In genomic region chr1:225631041-225631663, GRCh38 we compare ENCODE assay signal across 25 cellular contexts. TPM values are rescaled to one million over a fixed set of nuclear protein-coding genes. Genes with fewer than 3 reads are reported as not detected.
DNase-seq lines count a peak whose midpoint lies in the region; ATAC-seq, FAIRE-seq and TF ChIP-seq lines count a peak whose summit lies in the region.
"Had no signal": no experiment of that assay in that cellular context is flagged by ENCODE, and none has a peak within 500 bp of the region (broad histone marks: within the 10 kb centered on the region; RNA-seq: fewer than 3 reads in every experiment).

No MANE protein-coding gene starts in this region.

- no peak for FAIRE-seq in small intestine (lab: Jason Lieb, UNC)

- DNase-seq in NCI-H82 (lab: John Stamatoyannopoulos, UW) (peak; percentile 48), NCI-H82 treated with DMSO at 0.1 percent for 48 hours (lab: John Stamatoyannopoulos, UW; ENCODE audit: unreplicated experiment) (no peak), SK-N-MC (ENCODE audit: low read depth, low spot score) (no peak), glomerular visceral epithelial cell (ENCODE audit: extremely low spot score) (peak; percentile 24), small intestine (peak; percentile 38), NCI-H2196 (lab: John Stamatoyannopoulos, UW; ENCODE audit: unreplicated experiment) (no peak), foreskin fibroblast (no peak)
- DNase-seq: activated CD4-positive, CD25-positive, alpha-beta regulatory T cell treated with anti-CD3 and anti-CD28 coated beads, Interleukin-2, amount 50 U/mL, for 72 hours; activated CD8-positive, alpha-beta T cell treated with anti-CD3 and anti-CD28 coated beads, Interleukin-2, amount 10 ng/mL, durations not matched to agents 7 days and 5 days; activated naive CD4-positive, alpha-beta T cell; activated T-cell treated with anti-CD3 and anti-CD28 coated beads, Interleukin-2, amount 50 U/mL, for 1 hour; amniotic stem cell; caudate nucleus; EL; foreskin melanocyte; islet precursor cell; lower lobe of right lung; NCI-H1105 treated with DMSO at 0.1 percent for 48 hours; ovary; right lobe of liver; SHP77; stimulated activated CD4-positive, alpha-beta T cell treated with anti-CD3 and anti-CD28 coated beads, Interleukin-15, amount 100 ng/mL, for 24 hours; stimulated activated CD8-positive, alpha-beta memory T cell treated with anti-CD3 and anti-CD28 coated beads, Interleukin-4, amount 100 ng/mL, for 48 hours; upper lobe of right lung had no signal

- no peak overlapping the region for H3K4me3 ChIP-seq in SK-N-MC
- H3K4me3 ChIP-seq in small intestine (ENCODE audit: low read depth in 1 of 2, low read length in 2 of 2) = no peak overlapping the region
- no peak overlapping the region for H3K4me3 ChIP-seq in foreskin fibroblast (ENCODE audit: low read depth in 1 of 2, low read length in 2 of 2)
- H3K4me3 ChIP-seq: lower lobe of right lung, ovary, right lobe of liver, upper lobe of right lung had no signal

- 66 to 87% (median 77%) methylated on average over 6 of the region's 6 CpGs for WGBS in small intestine, 3 donors

- no peaks in the 10 kb centered on the region for H3K27me3 ChIP-seq in small intestine (ENCODE audit: control insufficient read depth in 2 of 2, insufficient read depth in 2 of 2, low read length in 2 of 2)
- H3K27me3 ChIP-seq: ovary, right lobe of liver, upper lobe of right lung had no signal

- peaks cover 3% of the 10 kb centered on the region; the same call in 1 of the 2 replicates for H3K36me3 ChIP-seq in SK-N-MC (ENCODE audit: insufficient read depth, low read length)
- no peaks in the 10 kb centered on the region for H3K36me3 ChIP-seq in small intestine (ENCODE audit: control insufficient read depth in 2 of 2, insufficient read depth in 2 of 2, low read length in 2 of 2)
- H3K36me3 ChIP-seq: lower lobe of right lung, ovary, right lobe of liver, upper lobe of right lung had no signal

- H3K9ac ChIP-seq in SK-N-MC (ENCODE audit: insufficient read length) = no peak overlapping the region

- H3K9me3 ChIP-seq in SK-N-MC (ENCODE audit: low read depth, low read length) (no peaks in the 10 kb centered on the region), small intestine (ENCODE audit: control insufficient read depth, low read depth) (no peaks in the 10 kb centered on the region)
- H3K9me3 ChIP-seq: lower lobe of right lung, ovary, right lobe of liver, upper lobe of right lung had no signal

- H3K4me1 ChIP-seq in small intestine (ENCODE audit: control insufficient read depth in 2 of 2, insufficient read depth in 1 of 2, low read depth in 1 of 2, low read length in 1 of 2) = no peaks in the 10 kb centered on the region
- H3K4me1 ChIP-seq: lower lobe of right lung, right lobe of liver had no signal

- H3K27ac ChIP-seq in SK-N-MC (0 out of 2 replicates have a peak overlapping the region, but pooled peaks have one; percentile 10), small intestine (ENCODE audit: low read depth in 1 of 2, low read length in 1 of 2) (no peak overlapping the region)
- H3K27ac ChIP-seq: lower lobe of right lung, ovary, right lobe of liver, upper lobe of right lung had no signal

- ATAC-seq in GM18498 (IDR thresholded peaks at IDR 0.05; ENCODE audit: unreplicated experiment) = no peak
- ATAC-seq: activated CD8-positive, alpha-beta T cell treated with anti-CD3 and anti-CD28 coated beads, Interleukin-2, amount 10 ng/mL, durations not matched to agents 7 days and 5 days; lower lobe of right lung; right lobe of liver; upper lobe of right lung had no signal

- TF ChIP-seq CTCF in foreskin fibroblast (IDR thresholded peaks at IDR 0.05; ENCODE audit: low read depth, low read length) = no peak

RNA-seq across cellular contexts. Expression of gene ENAH, which starts 21.8 kb away (rescaled TPM):
- 10 to 100 TPM in 1 of 3 donors, 1 to 10 TPM in 2; 4.5 to 26.0 (median 5.4) TPM for polyA plus RNA-seq in small intestine

Comparison
In these comparisons a context has a peak if more than half of its experiments do, and no peak if none do; other contexts are left out.
1. DNase-seq: peak in NCI-H82 (single experiment), glomerular visceral epithelial cell (single experiment) and small intestine (single experiment); none in NCI-H82 treated with DMSO at 0.1 percent for 48 hours (single experiment), SK-N-MC (single experiment), NCI-H2196 (single experiment) and foreskin fibroblast (0 of 2).